Comparison of ENCODE assay signal across 8 cellular contexts in the genomic region with DNA sequence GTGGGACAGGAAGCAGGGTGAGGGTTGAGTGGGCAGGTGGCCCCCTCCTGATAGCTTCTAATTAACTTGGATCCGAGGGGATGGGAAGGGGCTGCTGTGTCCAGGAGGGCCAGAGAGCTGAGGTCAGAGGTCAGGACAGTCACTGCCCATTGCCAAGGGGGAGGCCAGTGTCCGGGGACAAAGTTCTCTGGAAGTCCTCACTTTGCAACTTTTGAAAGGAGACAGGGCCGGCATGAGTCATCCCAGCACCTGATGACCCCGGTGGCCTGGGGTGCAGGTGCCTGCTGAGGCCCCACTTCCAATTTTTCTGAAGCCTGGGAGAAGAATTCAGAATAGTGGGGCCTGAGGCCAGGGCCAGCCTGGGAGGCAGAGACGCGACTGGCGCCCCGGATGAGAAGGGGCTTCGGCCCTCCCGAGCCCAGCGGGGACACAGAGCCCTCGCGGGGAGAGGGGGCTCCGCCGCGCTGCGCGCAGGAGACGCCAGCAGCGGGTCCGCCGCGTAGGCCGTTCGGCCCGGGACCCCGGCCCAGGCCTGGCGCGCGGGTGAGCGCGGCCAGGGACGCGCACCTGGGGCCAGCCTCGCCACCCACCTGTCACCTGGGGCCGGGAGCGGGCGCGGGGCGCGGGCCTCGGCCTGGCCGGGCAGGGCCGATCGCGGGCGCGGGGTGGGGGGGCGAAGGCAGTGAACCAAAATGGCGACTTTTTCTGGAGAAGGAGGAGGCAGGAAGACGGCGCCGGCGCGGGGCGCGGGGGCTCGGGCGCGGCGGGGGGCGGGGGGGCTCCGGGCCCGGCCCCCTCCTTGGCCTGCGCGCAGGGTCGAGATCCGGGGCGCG. TPM values are rescaled to one million over a fixed set of nuclear protein-coding genes. Genes with fewer than 3 reads are reported as not detected.
DNase-seq lines count a peak whose midpoint lies in the region; ATAC-seq, FAIRE-seq and TF ChIP-seq lines count a peak whose summit lies in the region.

No MANE protein-coding gene starts in this region.

- TF ChIP-seq CTCF in 22Rv1 (IDR thresholded peaks at IDR 0.05) (no peak), foreskin keratinocyte (conservative IDR thresholded peaks at IDR 0.05) (no peak), pancreas (IDR thresholded peaks at IDR 0.05) (no peak)

- DNase-seq in H7 = peak; percentile 88
- peak; percentile 70 for DNase-seq in activated CD8-positive, alpha-beta memory T cell treated with anti-CD3 and anti-CD28 coated beads, Interleukin-2, amount 50 U/mL, for 48 hours
- no peak for DNase-seq in foreskin keratinocyte
- DNase-seq in pancreas = peak; percentile 22 to 81 (median 60)
- no peak for DNase-seq in NCI-H510A treated with DMSO at 0.1 percent for 48 hours (lab: John Stamatoyannopoulos, UW)
- no peak for DNase-seq in NCI-H187 (lab: John Stamatoyannopoulos, UW)
- DNase-seq in cortex of kidney (lab: John Stamatoyannopoulos, UW) = no peak

- H3K27ac ChIP-seq in 22Rv1 (peak overlapping the region; percentile 77), foreskin keratinocyte (no peak overlapping the region), pancreas (peak overlapping the region in 2 of 4 donors; percentile 16 to 42)

- no peaks in the 10 kb centered on the region for H3K4me1 ChIP-seq in foreskin keratinocyte
- peaks cover 0 to 9% (median 0%) of the 10 kb centered on the region in 3 donors for H3K4me1 ChIP-seq in pancreas

- H3K36me3 ChIP-seq in H7 (replicated peaks; ENCODE audit: control insufficient read depth, insufficient read depth, low read length) (peaks cover 15% of the 10 kb centered on the region), pancreas (peaks cover 0 to 2% (median 0%) of the 10 kb centered on the region in 3 donors)

- ATAC-seq in foreskin keratinocyte (peak; percentile 10), pancreas (peak in 1 of 4 donors; percentile 13)

- intact Hi-C loops in pancreas (cut with DNase I) = loop anchor here in 1 of 3 donors (10.0 kb wide), 1 partner anchor 424 kb away; the partner anchor contains the start of gene SRMS

- 1 to 2% methylated on average over 43 to 70 of the region's 70 CpGs for WGBS in pancreas, 2 donors

- H3K4me3 ChIP-seq in H7 (ENCODE audit: insufficient read depth, low read depth, low read length) (peak overlapping the region; percentile 59), pancreas (peak overlapping the region; percentile 18 to 67 (median 58))

- H3K9me3 ChIP-seq in pancreas = no peaks in the 10 kb centered on the region

- H3K27me3 ChIP-seq in H7 (ENCODE audit: control insufficient read depth, insufficient read depth, low read length) (peaks cover 5% of the 10 kb centered on the region), foreskin keratinocyte (peaks cover 2% of the 10 kb centered on the region), pancreas (no peaks in the 10 kb centered on the region)

- no peak for FAIRE-seq in pancreas (lab: Jason Lieb, UNC)

RNA-seq across cellular contexts. Expression of gene ZNF512B, which starts 0.6 kb away (rescaled TPM):
- total RNA-seq in H7 (2014; rRNA removed; shearing (Covaris generic)) = 13.3 and 15.5 TPM in 2 replicates
- 13.3 and 14.5 TPM in 2 replicates for total RNA-seq in foreskin keratinocyte
- polyA plus RNA-seq in foreskin keratinocyte = 6.5 and 6.8 TPM in 2 replicates
- 10 to 100 TPM in 3 of 6 donors, 1 to 10 TPM in 3; 8.5 to 12.8 (median 9.8) TPM for total RNA-seq in pancreas
- 10 to 100 TPM; 12.8 to 22.0 TPM for polyA plus RNA-seq in pancreas

RNA-seq across cellular contexts. Expression of gene SAMD10, which starts 10.3 kb away (rescaled TPM):
- 3.8 and 5.7 TPM in 2 replicates for total RNA-seq in H7 (2014; rRNA removed; shearing (Covaris generic))
- total RNA-seq in foreskin keratinocyte = 1.7 and 1.8 TPM in 2 replicates
- 2.1 and 2.3 TPM in 2 replicates for polyA plus RNA-seq in foreskin keratinocyte
- total RNA-seq in pancreas = 1 to 10 TPM; 1.3 to 5.2 (median 3.1) TPM
- polyA plus RNA-seq in pancreas = 1 to 10 TPM; 5.6 to 7.3 TPM

RNA-seq across cellular contexts. Expression of gene PRPF6, which starts 11.8 kb away (rescaled TPM):
- total RNA-seq in H7 (2014; rRNA removed; shearing (Covaris generic)) = 70.8 and 75.3 TPM in 2 replicates
- total RNA-seq in foreskin keratinocyte (57.8 and 62.6 TPM in 2 replicates), pancreas (10 to 100 TPM; 27.2 to 39.4 (median 32.2) TPM)
- polyA plus RNA-seq in foreskin keratinocyte (40.3 and 42.6 TPM in 2 replicates), pancreas (10 to 100 TPM; 35.7 to 49.2 TPM)

RNA-seq across cellular contexts. Expression of gene UCKL1, which starts 12.9 kb away (rescaled TPM):
- 21.8 and 26.6 TPM in 2 replicates for total RNA-seq in H7 (2014; rRNA removed; shearing (Covaris generic))
- total RNA-seq in foreskin keratinocyte = 24.9 and 28.2 TPM in 2 replicates
- polyA plus RNA-seq in foreskin keratinocyte = 30.2 and 30.5 TPM in 2 replicates
- 10 to 100 TPM; 13.9 to 23.1 (median 17.2) TPM for total RNA-seq in pancreas
- polyA plus RNA-seq in pancreas = 10 to 100 TPM; 67.8 to 84.7 TPM

Comparison
In these comparisons a context has a peak if more than half of its experiments do, and no peak if none do; other contexts are left out.
1. DNase-seq: peak in H7 (single experiment), activated CD8-positive, alpha-beta memory T cell treated with anti-CD3 and anti-CD28 coated beads, Interleukin-2, amount 50 U/mL, for 48 hours (single experiment) and pancreas (6 of 6); none in foreskin keratinocyte (0 of 2), NCI-H510A treated with DMSO at 0.1 percent for 48 hours (single experiment), NCI-H187 (0 of 2) and cortex of kidney (single experiment).